ENCODE assay signal across 8 cellular contexts in the genomic region with DNA sequence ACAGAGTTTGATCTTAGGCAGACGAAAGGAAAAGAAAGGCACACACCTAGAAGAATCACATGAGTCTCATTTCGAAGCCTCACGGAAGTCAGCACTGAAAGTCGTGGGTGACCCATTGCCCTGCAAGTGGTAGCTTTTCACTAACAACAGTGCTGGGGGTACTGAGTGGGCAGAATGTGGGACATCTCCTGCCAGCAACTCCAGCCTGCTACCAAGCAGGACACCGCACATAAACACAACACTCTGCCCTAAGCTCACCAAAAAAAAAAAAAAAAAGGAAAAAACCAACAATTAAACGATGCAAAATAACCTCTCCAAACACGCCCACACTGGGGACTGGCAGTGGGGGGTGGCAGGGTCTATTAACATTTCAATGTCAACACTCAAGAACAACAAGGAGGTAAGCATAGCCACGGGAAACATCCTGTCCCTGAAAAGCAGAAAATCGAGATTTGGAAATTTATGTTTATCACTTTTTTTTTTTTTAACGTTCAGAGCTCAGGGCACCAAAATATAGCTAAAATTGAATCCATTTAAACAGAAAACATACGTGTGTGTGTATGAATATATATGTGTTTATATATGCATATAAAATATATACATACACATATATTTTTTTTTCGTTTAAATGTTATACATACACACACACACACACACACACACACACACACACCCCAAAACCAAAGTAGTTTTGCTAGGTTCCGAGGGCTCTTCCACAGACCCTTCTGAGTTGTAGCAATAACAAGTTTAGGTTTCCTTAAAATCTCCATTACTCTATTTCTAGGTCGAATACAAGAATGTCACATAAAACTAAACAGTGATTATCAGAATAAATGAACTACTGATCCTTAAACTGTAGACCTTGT. TPM values are rescaled to one million over a fixed set of nuclear protein-coding genes. Genes with fewer than 3 reads are reported as not detected.
A peak's percentile ranks its signal among the peaks of the same experiment; 100 is the strongest.
DNase-seq lines count a peak whose midpoint lies in the region; ATAC-seq and TF ChIP-seq lines count a peak whose summit lies in the region.

No MANE protein-coding gene starts in this region.

- H3K27me3 ChIP-seq in esophagus muscularis mucosa (no peaks in the 10 kb centered on the region), neural progenitor cell (no peaks in the 10 kb centered on the region)

- peak overlapping the region; percentile 68 for H3K4me3 ChIP-seq in WI38 (ENCODE audit: low read depth, low read length)
- H3K4me3 ChIP-seq in esophagus muscularis mucosa, result peak overlapping the region; percentile 77 to 94 (median 86)
- H3K4me3 ChIP-seq in neural progenitor cell, result peak overlapping the region; percentile 89

- H3K27ac Mint-ChIP-seq in neural progenitor cell, result peak overlapping the region; percentile 98

- DNase-seq in ELF-1 (ENCODE audit: low read depth, low spot score) (peak; percentile 69), esophagus muscularis mucosa (ENCODE audit: extremely low spot score) (no peak), neural progenitor cell (ENCODE audit: low spot score) (peak; percentile 19), SHP77 treated with DMSO at 0.1 percent for 48 hours (lab: John Stamatoyannopoulos, UW) (no peak), NCI-H187 treated with DMSO at 0.1 percent for 48 hours (lab: John Stamatoyannopoulos, UW) (no peak), EL (no peak)

- H3K36me3 Mint-ChIP-seq in neural progenitor cell, result no peaks in the 10 kb centered on the region

- ATAC-seq in HG03108 (IDR thresholded peaks at IDR 0.05; ENCODE audit: unreplicated experiment), result peak; percentile 26

- H3K4me2 ChIP-seq in neural progenitor cell, result peak overlapping the region; percentile 89

- TF ChIP-seq CTCF in WI38 (IDR thresholded peaks at IDR 0.05; ENCODE audit: low read depth, low read length) (no peak), esophagus muscularis mucosa (IDR thresholded peaks at IDR 0.05) (no peak), neural progenitor cell (IDR thresholded peaks at IDR 0.05) (no peak)

- no peak overlapping the region for H3K9ac ChIP-seq in neural progenitor cell

- H3K9me3 Mint-ChIP-seq in neural progenitor cell, result no peaks in the 10 kb centered on the region

- H3K4me1 ChIP-seq in esophagus muscularis mucosa, result peaks cover 9 to 51% (median 36%) of the 10 kb centered on the region in 4 donors
- H3K4me1 ChIP-seq in neural progenitor cell, result peaks cover 31% of the 10 kb centered on the region

- H3K9me3 ChIP-seq in esophagus muscularis mucosa (no peaks in the 10 kb centered on the region), neural progenitor cell (ENCODE audit: low read depth) (no peaks in the 10 kb centered on the region)

- peaks cover 45% of the 10 kb centered on the region for H3F3A ChIP-seq in neural progenitor cell (ENCODE audit: low read depth)

- peak overlapping the region; percentile 60 for H2AFZ ChIP-seq in neural progenitor cell (replicated peaks)

- peaks cover 89% of the 10 kb centered on the region for H3K79me2 ChIP-seq in neural progenitor cell (ENCODE audit: low read depth)

- H4K20me1 ChIP-seq in neural progenitor cell (ENCODE audit: low read depth), result peaks cover 17% of the 10 kb centered on the region

- H3K4me1 Mint-ChIP-seq in neural progenitor cell, result peaks cover 27% of the 10 kb centered on the region

- intact Hi-C loops in esophagus muscularis mucosa (cut with DNase I), result no loop called here

- no peaks in the 10 kb centered on the region for H3K36me3 ChIP-seq in esophagus muscularis mucosa
- peaks cover 4% of the 10 kb centered on the region for H3K36me3 ChIP-seq in neural progenitor cell

- TF ChIP-seq POLR2A in esophagus muscularis mucosa (IDR thresholded peaks at IDR 0.05; ENCODE audit: low read depth), result no peak

- TF ChIP-seq EP300 in esophagus muscularis mucosa (IDR thresholded peaks at IDR 0.05), result no peak

- H3K4me3 Mint-ChIP-seq in neural progenitor cell, result peak overlapping the region; percentile 98

- 11% methylated on average over 14 of the region's 14 CpGs for WGBS in esophagus muscularis mucosa

- H3K27me3 Mint-ChIP-seq in neural progenitor cell (ENCODE audit: insufficient read depth, low read depth), result peaks cover 2% of the 10 kb centered on the region

- H3K27ac ChIP-seq in esophagus muscularis mucosa (replicated peaks in 1 of 4) (peak overlapping the region; percentile 96 to 99 (median 98)), neural progenitor cell (no peak overlapping the region)

RNA-seq across cellular contexts. Expression of a gene that starts 2.1 kb away (rescaled TPM):
- total RNA-seq in esophagus muscularis mucosa, result 10 to 100 TPM; 11.1 to 19.9 (median 16.2) TPM
- total RNA-seq in neural progenitor cell (ENCODE audit: low replicate concordance), result 8.1 and 11.3 TPM in 2 replicates

Comparison
In these comparisons a context has a peak if more than half of its experiments do, and no peak if none do; other contexts are left out.
1. DNase-seq: peak in ELF-1 (single experiment) and neural progenitor cell (single experiment); none in esophagus muscularis mucosa (single experiment), SHP77 treated with DMSO at 0.1 percent for 48 hours (single experiment), NCI-H187 treated with DMSO at 0.1 percent for 48 hours (single experiment) and EL (single experiment).
2. Peak in every context shown above with its lines, with median percentiles within 50 percentile points of each other: H3K4me3 ChIP-seq.